In genomic region chr3:56758539-56758981, GRCh38 we compare ENCODE assay signal across 8 cellular contexts. TPM values are rescaled to one million over a fixed set of nuclear protein-coding genes. Genes with fewer than 3 reads are reported as not detected.
A peak's percentile ranks its signal among the peaks of the same experiment; 100 is the strongest.
DNase-seq lines count a peak whose midpoint lies in the region; ATAC-seq and TF ChIP-seq lines count a peak whose summit lies in the region.

No MANE protein-coding gene starts in this region.

- ATAC-seq in HG02973 (IDR thresholded peaks at IDR 0.05; ENCODE audit: unreplicated experiment) = peak; percentile 78
- ATAC-seq in mucosa of descending colon = peak; percentile 65

- H3K9me3 ChIP-seq in mucosa of descending colon = no peaks in the 10 kb centered on the region

- TF ChIP-seq CTCF in brain microvascular endothelial cell (IDR thresholded peaks at IDR 0.05; ENCODE audit: low read depth, low read length, missing control alignments) (no peak), mucosa of descending colon (IDR thresholded peaks at IDR 0.05) (no peak)

- H3K4me3 ChIP-seq in brain microvascular endothelial cell (ENCODE audit: low read depth, low read length) (no peak overlapping the region), mucosa of descending colon (no peak overlapping the region)

- H3K27me3 ChIP-seq in brain microvascular endothelial cell (replicated peaks) = no peaks in the 10 kb centered on the region

- intact Hi-C loops in mucosa of descending colon (cut with DNase I, micrococcal nuclease) (no loop called here), posterior cingulate gyrus (cut with DNase I) (no loop called here)

- in situ Hi-C loops in brain microvascular endothelial cell (cut with HindIII; ENCODE audit: low pct_ligation_motif_present, low sequenced_read_pairs) = no loop called here

- H3K4me1 ChIP-seq in mucosa of descending colon (ENCODE audit: low read depth) = no peaks in the 10 kb centered on the region

- DNase-seq in stimulated activated CD4-positive, alpha-beta T cell treated with anti-CD3 and anti-CD28 coated beads, Interleukin-15, amount 100 ng/mL, for 24 hours = peak; percentile 55
- DNase-seq in stimulated activated CD4-positive, alpha-beta T cell treated with anti-CD3 and anti-CD28 coated beads, Interleukin-12 subunit alpha, Interleukin-12 subunit beta, amount 100 ng/mL, for 4 hours = no peak
- DNase-seq in RKO (ENCODE audit: low spot score) (peak; percentile 43), brain microvascular endothelial cell (peak; percentile 83), mucosa of descending colon (no peak), NCI-H146 (lab: John Stamatoyannopoulos, UW) (no peak), posterior cingulate gyrus (no peak)

- H3K36me3 ChIP-seq in brain microvascular endothelial cell (replicated peaks) (no peaks in the 10 kb centered on the region), mucosa of descending colon (ENCODE audit: low read depth) (no peaks in the 10 kb centered on the region)

- peak overlapping the region; percentile 54 for H3K27ac ChIP-seq in brain microvascular endothelial cell

RNA-seq across cellular contexts. Expression of gene ARHGEF3, which starts 43.2 kb away (rescaled TPM):
- 10 to 100 TPM; 10.1 to 34.5 (median 15.5) TPM for total RNA-seq in mucosa of descending colon

Comparison
In these comparisons a context has a peak if more than half of its experiments do, and no peak if none do; other contexts are left out.
1. DNase-seq: peak in stimulated activated CD4-positive, alpha-beta T cell treated with anti-CD3 and anti-CD28 coated beads, Interleukin-15, amount 100 ng/mL, for 24 hours (single experiment), RKO (single experiment) and brain microvascular endothelial cell (single experiment); none in stimulated activated CD4-positive, alpha-beta T cell treated with anti-CD3 and anti-CD28 coated beads, Interleukin-12 subunit alpha, Interleukin-12 subunit beta, amount 100 ng/mL, for 4 hours (single experiment), mucosa of descending colon (0 of 3), NCI-H146 (single experiment) and posterior cingulate gyrus (0 of 10).